Comparison of ENCODE assay signal across 1 cellular context in genomic region chr3:130242850-130243569, GRCh38.
TF ChIP-seq lines count a peak whose summit lies in the region.

No MANE protein-coding gene starts in this region.

TF ChIP-seq in SK-N-SH treated with all-trans-retinoic acid at 6 μM for 48 hours, 23 proteins besides CTCF, POLR2A, EP300 and RAD21 (continued from another document):
- TF ChIP-seq, protein P1, sequence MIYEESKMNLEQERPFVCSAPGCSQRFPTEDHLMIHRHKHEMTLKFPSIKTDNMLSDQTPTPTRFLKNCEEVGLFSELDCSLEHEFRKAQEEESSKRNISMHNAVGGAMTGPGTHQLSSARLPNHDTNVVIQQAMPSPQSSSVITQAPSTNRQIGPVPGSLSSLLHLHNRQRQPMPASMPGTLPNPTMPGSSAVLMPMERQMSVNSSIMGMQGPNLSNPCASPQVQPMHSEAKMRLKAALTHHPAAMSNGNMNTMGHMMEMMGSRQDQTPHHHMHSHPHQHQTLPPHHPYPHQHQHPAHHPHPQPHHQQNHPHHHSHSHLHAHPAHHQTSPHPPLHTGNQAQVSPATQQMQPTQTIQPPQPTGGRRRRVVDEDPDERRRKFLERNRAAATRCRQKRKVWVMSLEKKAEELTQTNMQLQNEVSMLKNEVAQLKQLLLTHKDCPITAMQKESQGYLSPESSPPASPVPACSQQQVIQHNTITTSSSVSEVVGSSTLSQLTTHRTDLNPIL (CRISPR knock-in tag; IDR thresholded peaks at IDR 0.05; ENCODE audit: low read depth): no peak
- TF ChIP-seq ZNF70 (CRISPR knock-in tag; IDR thresholded peaks at IDR 0.05) (no peak), ZFP3 (CRISPR knock-in tag; IDR thresholded peaks at IDR 0.05) (no peak), TCF4 (CRISPR knock-in tag; IDR thresholded peaks at IDR 0.05; ENCODE audit: borderline replicate concordance) (no peak), ARNTL (CRISPR knock-in tag; IDR thresholded peaks at IDR 0.05; ENCODE audit: borderline replicate concordance, low read depth) (no peak), CSDC2 (CRISPR knock-in tag; IDR thresholded peaks at IDR 0.05) (no peak), ZNF8 (CRISPR knock-in tag; IDR thresholded peaks at IDR 0.05) (no peak)
